Comparison of ENCODE assay signal across 22 cellular contexts in genomic region chr7:10483671-10484070, GRCh38.
DNase-seq lines count a peak whose midpoint lies in the region; ATAC-seq and TF ChIP-seq lines count a peak whose summit lies in the region.
"Had no signal": no experiment of that assay in that cellular context is flagged by ENCODE, and none has a peak within 500 bp of the region (broad histone marks: within the 10 kb centered on the region; RNA-seq: fewer than 3 reads in every experiment).

No MANE protein-coding gene starts in this region.

- H3K27ac ChIP-seq in CD4-positive, alpha-beta T cell (ENCODE audit: low read depth, low read length): no peak overlapping the region
- H3K27ac ChIP-seq: PC-9 had no signal

- no peaks in the 10 kb centered on the region for H3K9me3 ChIP-seq in CD4-positive, alpha-beta T cell (ENCODE audit: control insufficient read depth, low read length)
- H3K9me3 ChIP-seq: Caco-2, SK-N-SH had no signal

- no peak for TF ChIP-seq CTCF in astrocyte of the spinal cord (IDR thresholded peaks at IDR 0.05; ENCODE audit: low read depth, low read length)
- TF ChIP-seq CTCF in CD4-positive, alpha-beta T cell (IDR thresholded peaks at IDR 0.05): no peak

- ATAC-seq in SK-N-SH treated with all-trans-retinoic acid at 6 μM for 48 hours: no peak
- no peak for ATAC-seq in CD4-positive, alpha-beta T cell (ENCODE audit: poor library complexity)
- no peak for ATAC-seq in GM21619 (IDR thresholded peaks at IDR 0.05; ENCODE audit: unreplicated experiment)

- in situ Hi-C loops in astrocyte of the spinal cord (cut with HindIII; ENCODE audit: low sequenced_read_pairs): no loop called here

- no peaks in the 10 kb centered on the region for H3K36me3 Mint-ChIP-seq in CD4-positive, alpha-beta T cell (ENCODE audit: low read depth)
- H3K36me3 Mint-ChIP-seq: CD14-positive monocyte had no signal

- intact Hi-C loops in CD4-positive, alpha-beta T cell (cut with DNase I, micrococcal nuclease): no loop called here

- H3K27ac Mint-ChIP-seq in CD4-positive, alpha-beta T cell: no peak overlapping the region
- H3K27ac Mint-ChIP-seq: CD14-positive monocyte had no signal

- no peaks in the 10 kb centered on the region for H3K4me1 Mint-ChIP-seq in CD4-positive, alpha-beta T cell (ENCODE audit: low read depth)
- H3K4me1 Mint-ChIP-seq: CD14-positive monocyte had no signal

- H3K9me3 Mint-ChIP-seq in CD4-positive, alpha-beta T cell: no peaks in the 10 kb centered on the region

- H3K27me3 ChIP-seq in CD4-positive, alpha-beta T cell (ENCODE audit: control insufficient read depth, insufficient read depth, low read length): no peaks in the 10 kb centered on the region

- DNase-seq in HPDE6-E6E7 (ENCODE audit: extremely low spot score): peak; percentile 3
- peak; percentile 20 for DNase-seq in RPMI7951 (ENCODE audit: low read depth)
- peak; percentile 33 for DNase-seq in astrocyte of the spinal cord (ENCODE audit: low read depth, low spot score)
- DNase-seq in islet precursor cell: peak; percentile 55
- DNase-seq in CD4-positive, alpha-beta T cell: no peak
- DNase-seq in D341Med (ENCODE audit: low spot score): no peak
- DNase-seq: ACHN, AML-193, Caco-2, EL, IMR-90, Kasumi-1, NCI-H1436 treated with DMSO at 0.1 percent for 48 hours, NCI-H2081, NCI-H510A, NCI-H82, PC-9, Right ventricle myocardium superior, SK-N-SH had no signal

- CTCF ChIA-PET in CD4-positive, alpha-beta T cell (lab: Charles Lee): no interaction called here

- POLR2A ChIA-PET in CD4-positive, alpha-beta T cell (lab: Charles Lee): no interaction called here

- no peaks in the 10 kb centered on the region for H3K27me3 Mint-ChIP-seq in CD4-positive, alpha-beta T cell

- no peak overlapping the region for H3K4me3 Mint-ChIP-seq in CD4-positive, alpha-beta T cell
- H3K4me3 Mint-ChIP-seq: CD14-positive monocyte had no signal

- no peak overlapping the region for H3K4me3 ChIP-seq in astrocyte of the spinal cord (ENCODE audit: low read depth, low read length)
- H3K4me3 ChIP-seq: PC-9 had no signal

TF ChIP-seq in SK-N-SH treated with all-trans-retinoic acid at 6 μM for 48 hours, 23 proteins besides CTCF, POLR2A, EP300 and RAD21:
- TF ChIP-seq CSDC2 (CRISPR knock-in tag; IDR thresholded peaks at IDR 0.05) (no peak), PPARA (CRISPR knock-in tag; IDR thresholded peaks at IDR 0.05; ENCODE audit: borderline replicate concordance) (no peak), ESRRG (CRISPR knock-in tag; IDR thresholded peaks at IDR 0.05) (no peak), POU6F1 (CRISPR knock-in tag; IDR thresholded peaks at IDR 0.05; ENCODE audit: borderline replicate concordance, low read depth) (no peak), BACH2 (CRISPR knock-in tag; IDR thresholded peaks at IDR 0.05; ENCODE audit: borderline replicate concordance) (no peak), ARNTL (CRISPR knock-in tag; IDR thresholded peaks at IDR 0.05; ENCODE audit: borderline replicate concordance, low read depth) (no peak), SNAI2 (CRISPR knock-in tag; IDR thresholded peaks at IDR 0.05) (no peak), GLIS3 (CRISPR knock-in tag; IDR thresholded peaks at IDR 0.05) (no peak), ZC3H10 (CRISPR knock-in tag; IDR thresholded peaks at IDR 0.05) (no peak), ZFP30 (CRISPR knock-in tag; IDR thresholded peaks at IDR 0.05) (no peak), ZNF565 (CRISPR knock-in tag; conservative IDR thresholded peaks at IDR 0.05; ENCODE audit: low read depth) (no peak), TSHZ2 (CRISPR knock-in tag; IDR thresholded peaks at IDR 0.05) (no peak), OSR1 (CRISPR knock-in tag; IDR thresholded peaks at IDR 0.05) (no peak), TOX (CRISPR knock-in tag; IDR thresholded peaks at IDR 0.05; ENCODE audit: borderline replicate concordance) (no peak), RARB (CRISPR knock-in tag; IDR thresholded peaks at IDR 0.05) (no peak), CSRNP3 (CRISPR knock-in tag; IDR thresholded peaks at IDR 0.05) (no peak), CREB5 (CRISPR knock-in tag; IDR thresholded peaks at IDR 0.05; ENCODE audit: low read depth) (no peak), ISL1 (CRISPR knock-in tag; IDR thresholded peaks at IDR 0.05) (no peak)

Comparison
In these comparisons a context has a peak if more than half of its experiments do, and no peak if none do; other contexts are left out.
1. DNase-seq: peak in HPDE6-E6E7 (single experiment), RPMI7951 (single experiment), astrocyte of the spinal cord (single experiment) and islet precursor cell (single experiment); none in CD4-positive, alpha-beta T cell (0 of 10) and D341Med (single experiment).